Comparison of ENCODE assay signal across 1 cellular context in genomic region chr15:88620995-88621772, GRCh38.
TF ChIP-seq lines count a peak whose summit lies in the region.

A gene with protein sequence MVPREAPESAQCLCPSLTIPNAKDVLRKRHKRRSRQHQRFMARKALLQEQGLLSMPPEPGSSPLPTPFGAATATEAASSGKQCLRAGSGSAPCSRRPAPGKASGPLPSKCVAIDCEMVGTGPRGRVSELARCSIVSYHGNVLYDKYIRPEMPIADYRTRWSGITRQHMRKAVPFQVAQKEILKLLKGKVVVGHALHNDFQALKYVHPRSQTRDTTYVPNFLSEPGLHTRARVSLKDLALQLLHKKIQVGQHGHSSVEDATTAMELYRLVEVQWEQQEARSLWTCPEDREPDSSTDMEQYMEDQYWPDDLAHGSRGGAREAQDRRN (plus strand): TSS chr15:88621340. CDS start chr15:88626210, 4,870 bp downstream.

TF ChIP-seq in HepG2, 621 proteins besides CTCF, POLR2A, EP300 and RAD21 (continued from another document and continues in another):
- TF ChIP-seq, protein P1, sequence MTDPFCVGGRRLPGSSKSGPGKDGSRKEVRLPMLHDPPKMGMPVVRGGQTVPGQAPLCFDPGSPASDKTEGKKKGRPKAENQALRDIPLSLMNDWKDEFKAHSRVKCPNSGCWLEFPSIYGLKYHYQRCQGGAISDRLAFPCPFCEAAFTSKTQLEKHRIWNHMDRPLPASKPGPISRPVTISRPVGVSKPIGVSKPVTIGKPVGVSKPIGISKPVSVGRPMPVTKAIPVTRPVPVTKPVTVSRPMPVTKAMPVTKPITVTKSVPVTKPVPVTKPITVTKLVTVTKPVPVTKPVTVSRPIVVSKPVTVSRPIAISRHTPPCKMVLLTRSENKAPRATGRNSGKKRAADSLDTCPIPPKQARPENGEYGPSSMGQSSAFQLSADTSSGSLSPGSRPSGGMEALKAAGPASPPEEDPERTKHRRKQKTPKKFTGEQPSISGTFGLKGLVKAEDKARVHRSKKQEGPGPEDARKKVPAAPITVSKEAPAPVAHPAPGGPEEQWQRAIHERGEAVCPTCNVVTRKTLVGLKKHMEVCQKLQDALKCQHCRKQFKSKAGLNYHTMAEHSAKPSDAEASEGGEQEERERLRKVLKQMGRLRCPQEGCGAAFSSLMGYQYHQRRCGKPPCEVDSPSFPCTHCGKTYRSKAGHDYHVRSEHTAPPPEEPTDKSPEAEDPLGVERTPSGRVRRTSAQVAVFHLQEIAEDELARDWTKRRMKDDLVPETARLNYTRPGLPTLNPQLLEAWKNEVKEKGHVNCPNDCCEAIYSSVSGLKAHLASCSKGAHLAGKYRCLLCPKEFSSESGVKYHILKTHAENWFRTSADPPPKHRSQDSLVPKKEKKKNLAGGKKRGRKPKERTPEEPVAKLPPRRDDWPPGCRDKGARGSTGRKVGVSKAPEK (CRISPR knock-in tag; IDR thresholded peaks at IDR 0.05; ENCODE audit: borderline replicate concordance): 0 out of 2 replicates have a peak, but pooled peaks have one; percentile 36
- TF ChIP-seq ZNF275 (CRISPR knock-in tag; IDR thresholded peaks at IDR 0.05; ENCODE audit: borderline replicate concordance): no peak; the same call in 1 of the 2 replicates
- TF ChIP-seq ZNF235 (CRISPR knock-in tag; IDR thresholded peaks at IDR 0.05; ENCODE audit: borderline replicate concordance): no peak
- peak; percentile 78; the same call in 1 of the 2 replicates for TF ChIP-seq PHF21A (CRISPR knock-in tag; IDR thresholded peaks at IDR 0.05)
- no peak for TF ChIP-seq NFRKB (IDR thresholded peaks at IDR 0.05)
- TF ChIP-seq CREBL2 (CRISPR knock-in tag; IDR thresholded peaks at IDR 0.05; ENCODE audit: borderline replicate concordance): 0 out of 2 replicates have a peak, but pooled peaks have one; percentile 79
- TF ChIP-seq TSC22D2 (CRISPR knock-in tag; IDR thresholded peaks at IDR 0.05; ENCODE audit: borderline replicate concordance): no peak
- no peak for TF ChIP-seq FLYWCH1 (CRISPR knock-in tag; IDR thresholded peaks at IDR 0.05)
- no peak for TF ChIP-seq MATR3 (CRISPR knock-in tag; IDR thresholded peaks at IDR 0.05)
- TF ChIP-seq ZNF326 (CRISPR knock-in tag; IDR thresholded peaks at IDR 0.05; ENCODE audit: borderline replicate concordance): no peak
- no peak for TF ChIP-seq SNAPC2 (CRISPR knock-in tag; IDR thresholded peaks at IDR 0.05)
- TF ChIP-seq ZNF747 (CRISPR knock-in tag; IDR thresholded peaks at IDR 0.05; ENCODE audit: borderline replicate concordance): peak; percentile 70; the same call in 1 of the 2 replicates
- TF ChIP-seq GZF1 (CRISPR knock-in tag; IDR thresholded peaks at IDR 0.05): no peak
- no peak for TF ChIP-seq MAZ (IDR thresholded peaks at IDR 0.05; ENCODE audit: borderline replicate concordance, low read depth, low read length)
- TF ChIP-seq MAZ (CRISPR knock-in tag; IDR thresholded peaks at IDR 0.05; ENCODE audit: low read depth): peak; percentile 73
- TF ChIP-seq TCF7 (IDR thresholded peaks at IDR 0.05; ENCODE audit: low read depth): no peak
- TF ChIP-seq AKAP8 (CRISPR knock-in tag; IDR thresholded peaks at IDR 0.05): no peak
- TF ChIP-seq ZIK1 (CRISPR knock-in tag; IDR thresholded peaks at IDR 0.05; ENCODE audit: borderline replicate concordance, low read depth): peak; percentile 89; the same call in 1 of the 2 replicates
- no peak for TF ChIP-seq HOXA9 (CRISPR knock-in tag; IDR thresholded peaks at IDR 0.05; ENCODE audit: borderline replicate concordance)
- TF ChIP-seq ZFY (CRISPR knock-in tag; IDR thresholded peaks at IDR 0.05): peak; percentile 87
- TF ChIP-seq ZC3H13 (CRISPR knock-in tag; IDR thresholded peaks at IDR 0.05): peak; percentile 72
- TF ChIP-seq, protein P2, sequence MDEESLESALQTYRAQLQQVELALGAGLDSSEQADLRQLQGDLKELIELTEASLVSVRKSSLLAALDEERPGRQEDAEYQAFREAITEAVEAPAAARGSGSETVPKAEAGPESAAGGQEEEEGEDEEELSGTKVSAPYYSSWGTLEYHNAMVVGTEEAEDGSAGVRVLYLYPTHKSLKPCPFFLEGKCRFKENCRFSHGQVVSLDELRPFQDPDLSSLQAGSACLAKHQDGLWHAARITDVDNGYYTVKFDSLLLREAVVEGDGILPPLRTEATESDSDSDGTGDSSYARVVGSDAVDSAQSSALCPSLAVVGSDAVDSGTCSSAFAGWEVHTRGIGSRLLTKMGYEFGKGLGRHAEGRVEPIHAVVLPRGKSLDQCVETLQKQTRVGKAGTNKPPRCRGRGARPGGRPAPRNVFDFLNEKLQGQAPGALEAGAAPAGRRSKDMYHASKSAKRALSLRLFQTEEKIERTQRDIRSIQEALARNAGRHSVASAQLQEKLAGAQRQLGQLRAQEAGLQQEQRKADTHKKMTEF (CRISPR knock-in tag; IDR thresholded peaks at IDR 0.05): peak; percentile 94
- TF ChIP-seq REPIN1 (CRISPR knock-in tag; IDR thresholded peaks at IDR 0.05; ENCODE audit: borderline replicate concordance, low read depth): peak; percentile 19; the same call in 1 of the 2 replicates
- no peak for TF ChIP-seq SMARCC2 (IDR thresholded peaks at IDR 0.05)
- no peak for TF ChIP-seq SMAD9 (CRISPR knock-in tag; IDR thresholded peaks at IDR 0.05)
- TF ChIP-seq CERS6 (CRISPR knock-in tag; IDR thresholded peaks at IDR 0.05): 0 out of 2 replicates have a peak, but pooled peaks have one; percentile 18
- TF ChIP-seq ZNF724P (CRISPR knock-in tag; IDR thresholded peaks at IDR 0.05; ENCODE audit: borderline replicate concordance): peak; percentile 95
- 0 out of 2 replicates have a peak, but pooled peaks have one; percentile 41 for TF ChIP-seq ZNF160 (CRISPR knock-in tag; IDR thresholded peaks at IDR 0.05)
- peak; percentile 100 for TF ChIP-seq MXD1 (CRISPR knock-in tag; IDR thresholded peaks at IDR 0.05)
- TF ChIP-seq, protein P3, sequence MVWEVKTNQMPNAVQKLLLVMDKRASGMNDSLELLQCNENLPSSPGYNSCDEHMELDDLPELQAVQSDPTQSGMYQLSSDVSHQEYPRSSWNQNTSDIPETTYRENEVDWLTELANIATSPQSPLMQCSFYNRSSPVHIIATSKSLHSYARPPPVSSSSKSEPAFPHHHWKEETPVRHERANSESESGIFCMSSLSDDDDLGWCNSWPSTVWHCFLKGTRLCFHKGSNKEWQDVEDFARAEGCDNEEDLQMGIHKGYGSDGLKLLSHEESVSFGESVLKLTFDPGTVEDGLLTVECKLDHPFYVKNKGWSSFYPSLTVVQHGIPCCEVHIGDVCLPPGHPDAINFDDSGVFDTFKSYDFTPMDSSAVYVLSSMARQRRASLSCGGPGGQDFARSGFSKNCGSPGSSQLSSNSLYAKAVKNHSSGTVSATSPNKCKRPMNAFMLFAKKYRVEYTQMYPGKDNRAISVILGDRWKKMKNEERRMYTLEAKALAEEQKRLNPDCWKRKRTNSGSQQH (CRISPR knock-in tag; IDR thresholded peaks at IDR 0.05; ENCODE audit: low read depth): peak; percentile 69; the same call in 1 of the 2 replicates
- TF ChIP-seq, protein P4, sequence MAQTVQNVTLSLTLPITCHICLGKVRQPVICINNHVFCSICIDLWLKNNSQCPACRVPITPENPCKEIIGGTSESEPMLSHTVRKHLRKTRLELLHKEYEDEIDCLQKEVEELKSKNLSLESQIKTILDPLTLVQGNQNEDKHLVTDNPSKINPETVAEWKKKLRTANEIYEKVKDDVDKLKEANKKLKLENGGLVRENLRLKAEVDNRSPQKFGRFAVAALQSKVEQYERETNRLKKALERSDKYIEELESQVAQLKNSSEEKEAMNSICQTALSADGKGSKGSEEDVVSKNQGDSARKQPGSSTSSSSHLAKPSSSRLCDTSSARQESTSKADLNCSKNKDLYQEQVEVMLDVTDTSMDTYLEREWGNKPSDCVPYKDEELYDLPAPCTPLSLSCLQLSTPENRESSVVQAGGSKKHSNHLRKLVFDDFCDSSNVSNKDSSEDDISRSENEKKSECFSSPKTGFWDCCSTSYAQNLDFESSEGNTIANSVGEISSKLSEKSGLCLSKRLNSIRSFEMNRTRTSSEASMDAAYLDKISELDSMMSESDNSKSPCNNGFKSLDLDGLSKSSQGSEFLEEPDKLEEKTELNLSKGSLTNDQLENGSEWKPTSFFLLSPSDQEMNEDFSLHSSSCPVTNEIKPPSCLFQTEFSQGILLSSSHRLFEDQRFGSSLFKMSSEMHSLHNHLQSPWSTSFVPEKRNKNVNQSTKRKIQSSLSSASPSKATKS (CRISPR knock-in tag; IDR thresholded peaks at IDR 0.05): no peak
- no peak for TF ChIP-seq ZNF737 (CRISPR knock-in tag; IDR thresholded peaks at IDR 0.05; ENCODE audit: borderline replicate concordance)
- TF ChIP-seq SIN3B (IDR thresholded peaks at IDR 0.05; ENCODE audit: low read length): peak; percentile 85; the same call in 1 of the 2 replicates
- TF ChIP-seq, protein P5, sequence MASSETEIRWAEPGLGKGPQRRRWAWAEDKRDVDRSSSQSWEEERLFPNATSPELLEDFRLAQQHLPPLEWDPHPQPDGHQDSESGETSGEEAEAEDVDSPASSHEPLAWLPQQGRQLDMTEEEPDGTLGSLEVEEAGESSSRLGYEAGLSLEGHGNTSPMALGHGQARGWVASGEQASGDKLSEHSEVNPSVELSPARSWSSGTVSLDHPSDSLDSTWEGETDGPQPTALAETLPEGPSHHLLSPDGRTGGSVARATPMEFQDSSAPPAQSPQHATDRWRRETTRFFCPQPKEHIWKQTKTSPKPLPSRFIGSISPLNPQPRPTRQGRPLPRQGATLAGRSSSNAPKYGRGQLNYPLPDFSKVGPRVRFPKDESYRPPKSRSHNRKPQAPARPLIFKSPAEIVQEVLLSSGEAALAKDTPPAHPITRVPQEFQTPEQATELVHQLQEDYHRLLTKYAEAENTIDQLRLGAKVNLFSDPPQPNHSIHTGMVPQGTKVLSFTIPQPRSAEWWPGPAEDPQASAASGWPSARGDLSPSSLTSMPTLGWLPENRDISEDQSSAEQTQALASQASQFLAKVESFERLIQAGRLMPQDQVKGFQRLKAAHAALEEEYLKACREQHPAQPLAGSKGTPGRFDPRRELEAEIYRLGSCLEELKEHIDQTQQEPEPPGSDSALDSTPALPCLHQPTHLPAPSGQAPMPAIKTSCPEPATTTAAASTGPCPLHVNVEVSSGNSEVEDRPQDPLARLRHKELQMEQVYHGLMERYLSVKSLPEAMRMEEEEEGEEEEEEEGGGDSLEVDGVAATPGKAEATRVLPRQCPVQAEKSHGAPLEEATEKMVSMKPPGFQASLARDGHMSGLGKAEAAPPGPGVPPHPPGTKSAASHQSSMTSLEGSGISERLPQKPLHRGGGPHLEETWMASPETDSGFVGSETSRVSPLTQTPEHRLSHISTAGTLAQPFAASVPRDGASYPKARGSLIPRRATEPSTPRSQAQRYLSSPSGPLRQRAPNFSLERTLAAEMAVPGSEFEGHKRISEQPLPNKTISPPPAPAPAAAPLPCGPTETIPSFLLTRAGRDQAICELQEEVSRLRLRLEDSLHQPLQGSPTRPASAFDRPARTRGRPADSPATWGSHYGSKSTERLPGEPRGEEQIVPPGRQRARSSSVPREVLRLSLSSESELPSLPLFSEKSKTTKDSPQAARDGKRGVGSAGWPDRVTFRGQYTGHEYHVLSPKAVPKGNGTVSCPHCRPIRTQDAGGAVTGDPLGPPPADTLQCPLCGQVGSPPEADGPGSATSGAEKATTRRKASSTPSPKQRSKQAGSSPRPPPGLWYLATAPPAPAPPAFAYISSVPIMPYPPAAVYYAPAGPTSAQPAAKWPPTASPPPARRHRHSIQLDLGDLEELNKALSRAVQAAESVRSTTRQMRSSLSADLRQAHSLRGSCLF (CRISPR knock-in tag; IDR thresholded peaks at IDR 0.05; ENCODE audit: borderline replicate concordance): peak; percentile 68; the same call in 1 of the 2 replicates
- peak; percentile 4 for TF ChIP-seq RBM22 (optimal IDR thresholded peaks at IDR 0.05; ENCODE audit: low read length)
- no peak; the same call in 1 of the 2 replicates for TF ChIP-seq TBX3 (IDR thresholded peaks at IDR 0.05; ENCODE audit: borderline replicate concordance)
- peak; percentile 75; the same call in 1 of the 2 replicates for TF ChIP-seq ZNF788 (CRISPR knock-in tag; IDR thresholded peaks at IDR 0.05; ENCODE audit: borderline replicate concordance)
- TF ChIP-seq DR1 (CRISPR knock-in tag; IDR thresholded peaks at IDR 0.05): peak; percentile 21; the same call in 1 of the 2 replicates
- no peak for TF ChIP-seq ZNF282 (IDR thresholded peaks at IDR 0.05; ENCODE audit: partially characterized antibody)
- TF ChIP-seq SRSF4 (IDR thresholded peaks at IDR 0.05; ENCODE audit: low read depth, low read length, poor library complexity, severe bottlenecking): no peak
- peak; percentile 36; the same call in 1 of the 2 replicates for TF ChIP-seq ZNF136 (CRISPR knock-in tag; IDR thresholded peaks at IDR 0.05; ENCODE audit: low read depth)
- no peak for TF ChIP-seq ZNF678 (CRISPR knock-in tag; IDR thresholded peaks at IDR 0.05)
